6 cellular contexts compared by ENCODE assay signal in genomic region chrY:8659721-8660120, GRCh38.
"Had no signal": no experiment of that assay in that cellular context is flagged by ENCODE, and none has a peak within 500 bp of the region (broad histone marks: within the 10 kb centered on the region; RNA-seq: fewer than 3 reads in every experiment).

No MANE protein-coding gene starts in this region.

- H3K4me3 ChIP-seq: GM23338, K562 had no signal

- ATAC-seq: GM23338, K562 had no signal

- DNase-seq: H9, HCEC 1CT, IMR-90, KG1 had no signal
